Comparison of ENCODE assay signal across 25 cellular contexts in the genomic region with DNA sequence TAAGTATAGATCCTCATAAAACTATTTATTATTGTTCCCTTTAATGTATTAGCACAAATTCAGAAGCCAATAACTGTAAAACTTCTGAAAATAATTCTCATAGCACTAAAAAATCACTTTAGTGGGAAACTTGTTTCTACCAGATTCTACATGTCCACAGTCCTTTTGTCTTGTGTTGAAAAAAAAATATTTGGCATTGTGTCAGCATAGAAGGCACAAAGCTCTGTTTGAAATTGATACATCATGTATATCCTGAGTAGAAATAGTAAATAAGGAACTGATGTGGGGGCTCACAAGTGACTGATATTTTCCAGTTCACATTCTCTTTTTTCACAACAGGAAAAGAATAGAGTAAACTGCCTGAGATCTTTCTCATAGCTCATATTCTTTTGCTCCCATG.
"Had no signal": no experiment of that assay in that cellular context is flagged by ENCODE, and none has a peak within 500 bp of the region (broad histone marks: within the 10 kb centered on the region; RNA-seq: fewer than 3 reads in every experiment).

No MANE protein-coding gene starts in this region.

- H3K4me3 Mint-ChIP-seq: activated CD8-positive, alpha-beta T cell treated with anti-CD3 and anti-CD28 coated beads for 36 hours; activated naive CD4-positive, alpha-beta T cell treated with anti-CD3 and anti-CD28 coated beads, Interleukin-2, amount 10 ng/mL, durations not matched to agents 7 days and 5 days; activated naive CD8-positive, alpha-beta T cell treated with anti-CD3 and anti-CD28 coated beads for 36 hours; activated T-cell treated with anti-CD3 and anti-CD28 coated beads, Interleukin-2, amount 50 U/mL, for 72 hours; T-helper 17 cell had no signal

- H3K9me3 Mint-ChIP-seq: activated naive CD4-positive, alpha-beta T cell treated with anti-CD3 and anti-CD28 coated beads, Interleukin-2, amount 10 ng/mL, durations not matched to agents 7 days and 5 days; activated naive CD8-positive, alpha-beta T cell treated with anti-CD3 and anti-CD28 coated beads for 36 hours; activated T-helper 2 cell treated with anti-CD3 and anti-CD28 coated beads, Interferon-gamma antibody, Interleukin-2, Interleukin-4, amounts not matched to agents 10 μg/mL and 5 μg/mL and 100 μg/mL, durations not matched to agents 14 hours and 24 hours and 36 hours had no signal

- H3K36me3 Mint-ChIP-seq: activated naive CD4-positive, alpha-beta T cell treated with anti-CD3 and anti-CD28 coated beads, Interleukin-2, amount 10 ng/mL, durations not matched to agents 7 days and 5 days; activated naive CD8-positive, alpha-beta T cell treated with anti-CD3 and anti-CD28 coated beads for 36 hours had no signal

- ATAC-seq: activated CD4-positive, CD25-positive, alpha-beta regulatory T cell treated with anti-CD3 and anti-CD28 coated beads, Interleukin-2, amount 50 U/mL, for 24 hours; activated CD8-positive, alpha-beta T cell treated with anti-CD3 and anti-CD28 coated beads for 36 hours; activated T-cell treated with anti-CD3 and anti-CD28 coated beads, Interleukin-2, amount 50 U/mL, for 72 hours; PC-3; T-helper 17 cell had no signal

- DNase-seq: activated CD4-positive, alpha-beta T cell treated with anti-CD3 and anti-CD28 coated beads for 4 hours; activated CD8-positive, alpha-beta memory T cell treated with anti-CD3 and anti-CD28 coated beads, Interleukin-2, amount 50 U/mL, for 4 hours; activated CD8-positive, alpha-beta T cell treated with anti-CD3 and anti-CD28 coated beads for 36 hours; activated gamma-delta T cell treated with Interleukin-2 at 50 U/mL for 16 hours; activated naive CD4-positive, alpha-beta T cell treated with anti-CD3 and anti-CD28 coated beads, Interleukin-2, amount 10 ng/mL, durations not matched to agents 7 days and 5 days; activated naive CD8-positive, alpha-beta T cell treated with anti-CD3 and anti-CD28 coated beads for 36 hours; activated T-cell treated with anti-CD3 and anti-CD28 coated beads, Interleukin-2, amount 50 U/mL, for 72 hours; anterior cingulate cortex; cerebellar nuclear complex; NCI-H1092; NCI-H1417 treated with DMSO at 0.1 percent for 48 hours; NCI-H1694; NCI-H2029; NCI-H2107; NCI-H510A treated with DMSO at 0.1 percent for 48 hours; NCI-H69; PC-3; SHP77; T-helper 17 cell; T1000 had no signal

- H3K27ac Mint-ChIP-seq: activated CD8-positive, alpha-beta T cell treated with anti-CD3 and anti-CD28 coated beads for 36 hours; activated naive CD4-positive, alpha-beta T cell treated with anti-CD3 and anti-CD28 coated beads, Interleukin-2, amount 10 ng/mL, durations not matched to agents 7 days and 5 days; activated naive CD8-positive, alpha-beta T cell treated with anti-CD3 and anti-CD28 coated beads for 36 hours; activated T-cell treated with anti-CD3 and anti-CD28 coated beads, Interleukin-2, amount 50 U/mL, for 72 hours; activated T-helper 2 cell treated with anti-CD3 and anti-CD28 coated beads, Interferon-gamma antibody, Interleukin-2, Interleukin-4, amounts not matched to agents 10 μg/mL and 5 μg/mL and 100 μg/mL, durations not matched to agents 14 hours and 24 hours and 36 hours; T-helper 17 cell had no signal

- H3K27me3 Mint-ChIP-seq: activated CD8-positive, alpha-beta T cell treated with anti-CD3 and anti-CD28 coated beads for 36 hours; activated naive CD4-positive, alpha-beta T cell treated with anti-CD3 and anti-CD28 coated beads, Interleukin-2, amount 10 ng/mL, durations not matched to agents 7 days and 5 days; activated naive CD8-positive, alpha-beta T cell treated with anti-CD3 and anti-CD28 coated beads for 36 hours; T-helper 17 cell had no signal

- H3K4me1 Mint-ChIP-seq: activated naive CD4-positive, alpha-beta T cell treated with anti-CD3 and anti-CD28 coated beads, Interleukin-2, amount 10 ng/mL, durations not matched to agents 7 days and 5 days; activated naive CD8-positive, alpha-beta T cell treated with anti-CD3 and anti-CD28 coated beads for 36 hours; T-helper 17 cell had no signal

- FAIRE-seq: colon, RCC 7860, TTC549 had no signal
